Comparison of ENCODE assay signal across 1 cellular context in the genomic region with DNA sequence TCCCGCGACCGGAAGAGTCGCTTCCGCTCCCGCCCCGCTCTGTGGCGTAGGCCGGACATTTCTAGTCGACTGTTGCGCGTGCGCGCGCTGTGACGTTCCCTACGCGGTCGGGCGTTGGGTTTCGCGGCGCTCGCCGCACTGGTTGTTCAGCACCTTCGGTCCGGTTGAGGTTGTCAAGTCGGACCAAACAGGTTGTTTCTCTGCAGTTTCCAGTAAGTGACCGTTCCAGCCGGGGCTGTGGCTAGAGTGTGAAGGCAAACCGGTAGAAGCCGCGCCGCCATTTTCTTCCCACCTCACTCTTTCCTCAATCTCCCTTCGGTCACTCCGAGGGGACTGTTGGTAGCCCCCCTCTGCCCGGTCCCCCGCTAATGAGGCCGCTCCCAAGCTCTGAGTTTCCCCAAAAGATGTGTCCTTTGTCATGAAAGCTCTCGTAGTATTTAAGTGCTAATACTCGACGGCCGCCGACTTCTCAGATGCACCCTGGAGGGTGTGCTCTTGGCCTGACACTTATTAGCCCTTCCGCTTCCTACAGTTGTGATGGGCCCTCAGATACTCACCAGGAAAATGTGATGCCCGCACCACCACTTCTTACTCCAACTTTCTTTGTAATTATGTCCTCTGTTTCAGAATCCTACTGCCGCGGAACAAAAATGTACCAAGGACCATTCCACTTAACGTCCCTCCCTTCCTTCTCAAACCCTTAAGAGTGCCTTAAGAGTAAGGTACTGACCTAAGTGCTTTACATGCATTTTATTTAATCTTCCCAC.
A peak's percentile ranks its signal among the peaks of the same experiment; 100 is the strongest.
TF ChIP-seq lines count a peak whose summit lies in the region.

No MANE protein-coding gene starts in this region.

TF ChIP-seq in HepG2, 621 proteins besides CTCF, POLR2A, EP300 and RAD21 (continued from another document and continues in another):
- TF ChIP-seq, protein P1, sequence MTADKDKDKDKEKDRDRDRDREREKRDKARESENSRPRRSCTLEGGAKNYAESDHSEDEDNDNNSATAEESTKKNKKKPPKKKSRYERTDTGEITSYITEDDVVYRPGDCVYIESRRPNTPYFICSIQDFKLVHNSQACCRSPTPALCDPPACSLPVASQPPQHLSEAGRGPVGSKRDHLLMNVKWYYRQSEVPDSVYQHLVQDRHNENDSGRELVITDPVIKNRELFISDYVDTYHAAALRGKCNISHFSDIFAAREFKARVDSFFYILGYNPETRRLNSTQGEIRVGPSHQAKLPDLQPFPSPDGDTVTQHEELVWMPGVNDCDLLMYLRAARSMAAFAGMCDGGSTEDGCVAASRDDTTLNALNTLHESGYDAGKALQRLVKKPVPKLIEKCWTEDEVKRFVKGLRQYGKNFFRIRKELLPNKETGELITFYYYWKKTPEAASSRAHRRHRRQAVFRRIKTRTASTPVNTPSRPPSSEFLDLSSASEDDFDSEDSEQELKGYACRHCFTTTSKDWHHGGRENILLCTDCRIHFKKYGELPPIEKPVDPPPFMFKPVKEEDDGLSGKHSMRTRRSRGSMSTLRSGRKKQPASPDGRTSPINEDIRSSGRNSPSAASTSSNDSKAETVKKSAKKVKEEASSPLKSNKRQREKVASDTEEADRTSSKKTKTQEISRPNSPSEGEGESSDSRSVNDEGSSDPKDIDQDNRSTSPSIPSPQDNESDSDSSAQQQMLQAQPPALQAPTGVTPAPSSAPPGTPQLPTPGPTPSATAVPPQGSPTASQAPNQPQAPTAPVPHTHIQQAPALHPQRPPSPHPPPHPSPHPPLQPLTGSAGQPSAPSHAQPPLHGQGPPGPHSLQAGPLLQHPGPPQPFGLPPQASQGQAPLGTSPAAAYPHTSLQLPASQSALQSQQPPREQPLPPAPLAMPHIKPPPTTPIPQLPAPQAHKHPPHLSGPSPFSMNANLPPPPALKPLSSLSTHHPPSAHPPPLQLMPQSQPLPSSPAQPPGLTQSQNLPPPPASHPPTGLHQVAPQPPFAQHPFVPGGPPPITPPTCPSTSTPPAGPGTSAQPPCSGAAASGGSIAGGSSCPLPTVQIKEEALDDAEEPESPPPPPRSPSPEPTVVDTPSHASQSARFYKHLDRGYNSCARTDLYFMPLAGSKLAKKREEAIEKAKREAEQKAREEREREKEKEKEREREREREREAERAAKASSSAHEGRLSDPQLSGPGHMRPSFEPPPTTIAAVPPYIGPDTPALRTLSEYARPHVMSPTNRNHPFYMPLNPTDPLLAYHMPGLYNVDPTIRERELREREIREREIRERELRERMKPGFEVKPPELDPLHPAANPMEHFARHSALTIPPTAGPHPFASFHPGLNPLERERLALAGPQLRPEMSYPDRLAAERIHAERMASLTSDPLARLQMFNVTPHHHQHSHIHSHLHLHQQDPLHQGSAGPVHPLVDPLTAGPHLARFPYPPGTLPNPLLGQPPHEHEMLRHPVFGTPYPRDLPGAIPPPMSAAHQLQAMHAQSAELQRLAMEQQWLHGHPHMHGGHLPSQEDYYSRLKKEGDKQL (CRISPR knock-in tag; IDR thresholded peaks at IDR 0.05; ENCODE audit: low read depth) = no peak
- TF ChIP-seq HINFP (CRISPR knock-in tag; IDR thresholded peaks at IDR 0.05; ENCODE audit: low read depth) (peak; percentile 99), EEA1 (CRISPR knock-in tag; IDR thresholded peaks at IDR 0.05; ENCODE audit: borderline replicate concordance) (peak; percentile 85; the same call in 1 of the 2 replicates), RNF219 (CRISPR knock-in tag; IDR thresholded peaks at IDR 0.05) (no peak), TARDBP (CRISPR knock-in tag; IDR thresholded peaks at IDR 0.05) (peak; percentile 60), ARID2 (CRISPR knock-in tag; IDR thresholded peaks at IDR 0.05; ENCODE audit: borderline replicate concordance) (0 out of 2 replicates have a peak, but pooled peaks have one; percentile 32), ZNF768 (CRISPR knock-in tag; IDR thresholded peaks at IDR 0.05) (peak; percentile 75; the same call in 1 of the 2 replicates), ZBTB42 (CRISPR knock-in tag; IDR thresholded peaks at IDR 0.05) (peak; percentile 82; the same call in 1 of the 2 replicates), HNF1B (CRISPR knock-in tag; IDR thresholded peaks at IDR 0.05) (peak; percentile 66; the same call in 1 of the 2 replicates), TGIF2 (CRISPR knock-in tag; IDR thresholded peaks at IDR 0.05) (peak; percentile 65; the same call in 1 of the 2 replicates), YEATS2 (CRISPR knock-in tag; IDR thresholded peaks at IDR 0.05; ENCODE audit: borderline replicate concordance) (peak; percentile 84; the same call in 1 of the 2 replicates), ZNF773 (CRISPR knock-in tag; IDR thresholded peaks at IDR 0.05; ENCODE audit: borderline replicate concordance) (no peak), SMARCE1 (IDR thresholded peaks at IDR 0.05; ENCODE audit: borderline replicate concordance) (no peak), SOX6 (IDR thresholded peaks at IDR 0.05) (no peak), SOX6 (CRISPR knock-in tag; IDR thresholded peaks at IDR 0.05) (peak; percentile 52; the same call in 1 of the 2 replicates), GABPA (IDR thresholded peaks at IDR 0.05; ENCODE audit: low read depth, low read length) (peak; percentile 55), GABPA (CRISPR knock-in tag; IDR thresholded peaks at IDR 0.05; ENCODE audit: low read depth) (peak; percentile 85), HDAC1 (CRISPR knock-in tag; IDR thresholded peaks at IDR 0.05) (peak; percentile 54), SALL1 (CRISPR knock-in tag; IDR thresholded peaks at IDR 0.05) (peak; percentile 72; the same call in 1 of the 2 replicates), ZZZ3 (CRISPR knock-in tag; IDR thresholded peaks at IDR 0.05; ENCODE audit: borderline replicate concordance) (peak; percentile 74; the same call in 1 of the 2 replicates), ZNF761 (CRISPR knock-in tag; conservative IDR thresholded peaks at IDR 0.05) (peak; percentile 82; the same call in 1 of the 2 replicates), ZBTB7A (CRISPR knock-in tag; IDR thresholded peaks at IDR 0.05) (no peak), CBFB (CRISPR knock-in tag; IDR thresholded peaks at IDR 0.05) (peak; percentile 45; the same call in 1 of the 2 replicates), TRIM22 (IDR thresholded peaks at IDR 0.05) (no peak), ZNF563 (CRISPR knock-in tag; IDR thresholded peaks at IDR 0.05) (peak; percentile 84), ZNF224 (CRISPR knock-in tag; IDR thresholded peaks at IDR 0.05) (no peak), ZNF749 (CRISPR knock-in tag; IDR thresholded peaks at IDR 0.05; ENCODE audit: borderline replicate concordance) (0 out of 2 replicates have a peak, but pooled peaks have one; percentile 77), ESRRA (CRISPR knock-in tag; IDR thresholded peaks at IDR 0.05; ENCODE audit: low read depth) (peak; percentile 41; the same call in 1 of the 2 replicates), CBX2 (IDR thresholded peaks at IDR 0.05; ENCODE audit: low read depth, low read length) (no peak), CBX2 (CRISPR knock-in tag; IDR thresholded peaks at IDR 0.05; ENCODE audit: low read depth) (no peak), ATF1 (CRISPR knock-in tag; IDR thresholded peaks at IDR 0.05) (peak; percentile 80), ZNF10 (CRISPR knock-in tag; IDR thresholded peaks at IDR 0.05; ENCODE audit: borderline replicate concordance, low read depth) (no peak), MTA3 (CRISPR knock-in tag; IDR thresholded peaks at IDR 0.05) (no peak)
- TF ChIP-seq, protein P2, sequence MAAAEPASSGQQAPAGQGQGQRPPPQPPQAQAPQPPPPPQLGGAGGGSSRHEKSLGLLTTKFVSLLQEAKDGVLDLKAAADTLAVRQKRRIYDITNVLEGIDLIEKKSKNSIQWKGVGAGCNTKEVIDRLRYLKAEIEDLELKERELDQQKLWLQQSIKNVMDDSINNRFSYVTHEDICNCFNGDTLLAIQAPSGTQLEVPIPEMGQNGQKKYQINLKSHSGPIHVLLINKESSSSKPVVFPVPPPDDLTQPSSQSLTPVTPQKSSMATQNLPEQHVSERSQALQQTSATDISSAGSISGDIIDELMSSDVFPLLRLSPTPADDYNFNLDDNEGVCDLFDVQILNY (CRISPR knock-in tag; conservative IDR thresholded peaks at IDR 0.05) = peak; percentile 68
- TF ChIP-seq, protein P3, sequence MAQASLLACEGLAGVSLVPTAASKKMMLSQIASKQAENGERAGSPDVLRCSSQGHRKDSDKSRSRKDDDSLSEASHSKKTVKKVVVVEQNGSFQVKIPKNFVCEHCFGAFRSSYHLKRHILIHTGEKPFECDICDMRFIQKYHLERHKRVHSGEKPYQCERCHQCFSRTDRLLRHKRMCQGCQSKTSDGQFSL (CRISPR knock-in tag; IDR thresholded peaks at IDR 0.05) = peak; percentile 50; the same call in 1 of the 2 replicates
- TF ChIP-seq, protein P4, sequence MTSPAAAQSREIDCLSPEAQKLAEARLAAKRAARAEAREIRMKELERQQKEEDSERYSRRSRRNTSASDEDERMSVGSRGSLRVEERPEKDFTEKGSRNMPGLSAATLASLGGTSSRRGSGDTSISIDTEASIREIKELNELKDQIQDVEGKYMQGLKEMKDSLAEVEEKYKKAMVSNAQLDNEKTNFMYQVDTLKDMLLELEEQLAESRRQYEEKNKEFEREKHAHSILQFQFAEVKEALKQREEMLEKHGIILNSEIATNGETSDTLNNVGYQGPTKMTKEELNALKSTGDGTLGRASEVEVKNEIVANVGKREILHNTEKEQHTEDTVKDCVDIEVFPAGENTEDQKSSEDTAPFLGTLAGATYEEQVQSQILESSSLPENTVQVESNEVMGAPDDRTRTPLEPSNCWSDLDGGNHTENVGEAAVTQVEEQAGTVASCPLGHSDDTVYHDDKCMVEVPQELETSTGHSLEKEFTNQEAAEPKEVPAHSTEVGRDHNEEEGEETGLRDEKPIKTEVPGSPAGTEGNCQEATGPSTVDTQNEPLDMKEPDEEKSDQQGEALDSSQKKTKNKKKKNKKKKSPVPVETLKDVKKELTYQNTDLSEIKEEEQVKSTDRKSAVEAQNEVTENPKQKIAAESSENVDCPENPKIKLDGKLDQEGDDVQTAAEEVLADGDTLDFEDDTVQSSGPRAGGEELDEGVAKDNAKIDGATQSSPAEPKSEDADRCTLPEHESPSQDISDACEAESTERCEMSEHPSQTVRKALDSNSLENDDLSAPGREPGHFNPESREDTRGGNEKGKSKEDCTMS (CRISPR knock-in tag; conservative IDR thresholded peaks at IDR 0.05) = no peak
- TF ChIP-seq, protein P5, sequence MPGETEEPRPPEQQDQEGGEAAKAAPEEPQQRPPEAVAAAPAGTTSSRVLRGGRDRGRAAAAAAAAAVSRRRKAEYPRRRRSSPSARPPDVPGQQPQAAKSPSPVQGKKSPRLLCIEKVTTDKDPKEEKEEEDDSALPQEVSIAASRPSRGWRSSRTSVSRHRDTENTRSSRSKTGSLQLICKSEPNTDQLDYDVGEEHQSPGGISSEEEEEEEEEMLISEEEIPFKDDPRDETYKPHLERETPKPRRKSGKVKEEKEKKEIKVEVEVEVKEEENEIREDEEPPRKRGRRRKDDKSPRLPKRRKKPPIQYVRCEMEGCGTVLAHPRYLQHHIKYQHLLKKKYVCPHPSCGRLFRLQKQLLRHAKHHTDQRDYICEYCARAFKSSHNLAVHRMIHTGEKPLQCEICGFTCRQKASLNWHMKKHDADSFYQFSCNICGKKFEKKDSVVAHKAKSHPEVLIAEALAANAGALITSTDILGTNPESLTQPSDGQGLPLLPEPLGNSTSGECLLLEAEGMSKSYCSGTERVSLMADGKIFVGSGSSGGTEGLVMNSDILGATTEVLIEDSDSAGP (CRISPR knock-in tag; IDR thresholded peaks at IDR 0.05; ENCODE audit: borderline replicate concordance) = peak; percentile 84
- TF ChIP-seq, protein P6, sequence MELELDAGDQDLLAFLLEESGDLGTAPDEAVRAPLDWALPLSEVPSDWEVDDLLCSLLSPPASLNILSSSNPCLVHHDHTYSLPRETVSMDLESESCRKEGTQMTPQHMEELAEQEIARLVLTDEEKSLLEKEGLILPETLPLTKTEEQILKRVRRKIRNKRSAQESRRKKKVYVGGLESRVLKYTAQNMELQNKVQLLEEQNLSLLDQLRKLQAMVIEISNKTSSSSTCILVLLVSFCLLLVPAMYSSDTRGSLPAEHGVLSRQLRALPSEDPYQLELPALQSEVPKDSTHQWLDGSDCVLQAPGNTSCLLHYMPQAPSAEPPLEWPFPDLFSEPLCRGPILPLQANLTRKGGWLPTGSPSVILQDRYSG (CRISPR knock-in tag; IDR thresholded peaks at IDR 0.05) = no peak
